In genomic region chr2:217942731-217943335, GRCh38 we compare ENCODE assay signal across 9 cellular contexts. TPM values are rescaled to one million over a fixed set of nuclear protein-coding genes. Genes with fewer than 3 reads are reported as not detected.
DNase-seq lines count a peak whose midpoint lies in the region; ATAC-seq and TF ChIP-seq lines count a peak whose summit lies in the region.
"Had no signal": no experiment of that assay in that cellular context is flagged by ENCODE, and none has a peak within 500 bp of the region (broad histone marks: within the 10 kb centered on the region; RNA-seq: fewer than 3 reads in every experiment).

No MANE protein-coding gene starts in this region.

- H3K4me1 Mint-ChIP-seq in mesothelial cell of epicardium, result peaks cover 70% of the 10 kb centered on the region

- TF ChIP-seq EP300 in suprapubic skin (IDR thresholded peaks at IDR 0.05), result no peak

- no peak for TF ChIP-seq CTCF in epithelial cell of proximal tubule (conservative IDR thresholded peaks at IDR 0.05; ENCODE audit: low read depth, low read length)
- no peak for TF ChIP-seq CTCF in mesothelial cell of epicardium (IDR thresholded peaks at IDR 0.05; ENCODE audit: unreplicated experiment)
- no peak for TF ChIP-seq CTCF in suprapubic skin (IDR thresholded peaks at IDR 0.05)

- DNase-seq in NT2/D1 (ENCODE audit: low read depth, low spot score), result no peak
- no peak for DNase-seq in epithelial cell of proximal tubule (ENCODE audit: low read depth)
- no peak for DNase-seq in mesothelial cell of epicardium (ENCODE audit: low spot score in 2 of 2, unreplicated experiment in 2 of 2)
- no peak for DNase-seq in suprapubic skin (ENCODE audit: low spot score in 2 of 2)
- no peak for DNase-seq in NCI-H2081 (lab: John Stamatoyannopoulos, UW)
- no peak for DNase-seq in SHP77 treated with DMSO at 0.1 percent for 48 hours (lab: John Stamatoyannopoulos, UW)
- DNase-seq: activated CD4-positive, alpha-beta memory T cell treated with anti-CD3 and anti-CD28 coated beads for 36 hours had no signal

- ATAC-seq in HG02588 (IDR thresholded peaks at IDR 0.05; ENCODE audit: unreplicated experiment) (no peak), HG03571 (IDR thresholded peaks at IDR 0.05; ENCODE audit: unreplicated experiment) (no peak)

- H3K9me3 Mint-ChIP-seq in mesothelial cell of epicardium, result no peaks in the 10 kb centered on the region
- H3K9me3 Mint-ChIP-seq: activated CD4-positive, alpha-beta memory T cell treated with anti-CD3 and anti-CD28 coated beads for 36 hours had no signal

- no peaks in the 10 kb centered on the region for H3K9me3 ChIP-seq in NT2/D1 (ENCODE audit: insufficient read depth, low read length)
- no peaks in the 10 kb centered on the region for H3K9me3 ChIP-seq in suprapubic skin

- H3K27ac ChIP-seq in suprapubic skin, result peak overlapping the region; percentile 73

- no peak for TF ChIP-seq POLR2A in suprapubic skin (IDR thresholded peaks at IDR 0.05)

- 40% methylated on average over 3 of the region's 3 CpGs for WGBS in suprapubic skin

- H3K27me3 ChIP-seq in NT2/D1 (ENCODE audit: insufficient read depth, insufficient read length) (no peaks in the 10 kb centered on the region), suprapubic skin (no peaks in the 10 kb centered on the region)

- H3K27ac Mint-ChIP-seq in mesothelial cell of epicardium, result no peak overlapping the region
- H3K27ac Mint-ChIP-seq: activated CD4-positive, alpha-beta memory T cell treated with anti-CD3 and anti-CD28 coated beads for 36 hours had no signal

- H3K4me1 ChIP-seq in NT2/D1 (ENCODE audit: insufficient read depth, insufficient read length), result peaks cover 10% of the 10 kb centered on the region
- peaks cover 57% of the 10 kb centered on the region for H3K4me1 ChIP-seq in suprapubic skin

- peak overlapping the region; percentile 60 for H3K4me3 Mint-ChIP-seq in mesothelial cell of epicardium
- H3K4me3 Mint-ChIP-seq: activated CD4-positive, alpha-beta memory T cell treated with anti-CD3 and anti-CD28 coated beads for 36 hours had no signal

- H3K36me3 ChIP-seq in NT2/D1 (ENCODE audit: insufficient read depth, insufficient read length, low read length), result peaks cover 4% of the 10 kb centered on the region
- H3K36me3 ChIP-seq in suprapubic skin, result no peaks in the 10 kb centered on the region

- H3K36me3 Mint-ChIP-seq in mesothelial cell of epicardium, result no peaks in the 10 kb centered on the region
- H3K36me3 Mint-ChIP-seq: activated CD4-positive, alpha-beta memory T cell treated with anti-CD3 and anti-CD28 coated beads for 36 hours had no signal

- H3K9ac ChIP-seq in NT2/D1 (ENCODE audit: insufficient read length, low read depth), result peak overlapping the region; percentile 67

- no peak overlapping the region for H3K4me3 ChIP-seq in NT2/D1 (ENCODE audit: insufficient read length, low read depth)
- peak overlapping the region; percentile 99 for H3K4me3 ChIP-seq in epithelial cell of proximal tubule (ENCODE audit: low read depth, low read length)
- H3K4me3 ChIP-seq in suprapubic skin, result peak overlapping the region; percentile 44

- H3K27me3 Mint-ChIP-seq in mesothelial cell of epicardium (ENCODE audit: low read depth), result no peaks in the 10 kb centered on the region

RNA-seq across cellular contexts. Expression of gene TNS1, which starts 60.0 kb away (rescaled TPM):
- total RNA-seq in epithelial cell of proximal tubule, result 4.3 and 25.1 TPM in 2 replicates
- total RNA-seq in mesothelial cell of epicardium, result 116 to 130 TPM (median 117 TPM) in 3 replicates
- total RNA-seq in suprapubic skin, result 100 to 1,000 TPM in 2 of 4 donors, 10 to 100 TPM in 2; 64.1 to 145 (median 99.5) TPM
